In genomic region chr12:85568395-85569103, GRCh38 we compare ENCODE assay signal across 18 cellular contexts.
DNase-seq lines count a peak whose midpoint lies in the region; ATAC-seq lines count a peak whose summit lies in the region.
"Had no signal": no experiment of that assay in that cellular context is flagged by ENCODE, and none has a peak within 500 bp of the region (broad histone marks: within the 10 kb centered on the region; RNA-seq: fewer than 3 reads in every experiment).

No MANE protein-coding gene starts in this region.

- no peak overlapping the region for H3K27ac Mint-ChIP-seq in stimulated activated memory B cell treated with anti-CD40 and anti-IgM and Interleukin-4, amounts not matched to agents 10 μg/mL and 1 μg/mL and 100 μg/mL, for 72 hours
- H3K27ac Mint-ChIP-seq: activated naive CD4-positive, alpha-beta T cell treated with anti-CD3 and anti-CD28 coated beads, Interleukin-2, amount 50 U/mL, for 24 hours; activated T-cell treated with anti-CD3 and anti-CD28 coated beads, Interleukin-2, amount 50 U/mL, for 72 hours; B cell; GM23338 had no signal

- no peaks in the 10 kb centered on the region for H3K9me3 Mint-ChIP-seq in stimulated activated memory B cell treated with anti-CD40 and anti-IgM and Interleukin-4, amounts not matched to agents 10 μg/mL and 1 μg/mL and 100 μg/mL, for 72 hours
- H3K9me3 Mint-ChIP-seq: activated naive CD4-positive, alpha-beta T cell treated with anti-CD3 and anti-CD28 coated beads, Interleukin-2, amount 50 U/mL, for 24 hours; GM23338 had no signal

- H3K36me3 Mint-ChIP-seq in stimulated activated memory B cell treated with anti-CD40 and anti-IgM and Interleukin-4, amounts not matched to agents 10 μg/mL and 1 μg/mL and 100 μg/mL, for 72 hours = no peaks in the 10 kb centered on the region
- H3K36me3 Mint-ChIP-seq: activated naive CD4-positive, alpha-beta T cell treated with anti-CD3 and anti-CD28 coated beads, Interleukin-2, amount 50 U/mL, for 24 hours had no signal

- in situ Hi-C loops in SK-MEL-5 (cut with HindIII; ENCODE audit: low pct_unique_long_range_greater_than_20kb, low sequenced_read_pairs) = no loop called here

- peaks cover 6% of the 10 kb centered on the region for H3K4me1 Mint-ChIP-seq in stimulated activated memory B cell treated with anti-CD40 and anti-IgM and Interleukin-4, amounts not matched to agents 10 μg/mL and 1 μg/mL and 100 μg/mL, for 72 hours
- H3K4me1 Mint-ChIP-seq: activated naive CD4-positive, alpha-beta T cell treated with anti-CD3 and anti-CD28 coated beads, Interleukin-2, amount 50 U/mL, for 24 hours; B cell had no signal

- ATAC-seq in stimulated activated memory B cell treated with anti-CD40 and anti-IgM and Interleukin-4, amounts not matched to agents 10 μg/mL and 1 μg/mL and 100 μg/mL, for 72 hours = peak; percentile 47
- ATAC-seq in HG03571 (IDR thresholded peaks at IDR 0.05; ENCODE audit: unreplicated experiment) (no peak), GM18873 (IDR thresholded peaks at IDR 0.05; ENCODE audit: low FRiP score, unreplicated experiment) (no peak)
- ATAC-seq: activated T-cell treated with anti-CD3 and anti-CD28 coated beads, Interleukin-2, amount 50 U/mL, for 72 hours; GM23338 had no signal

- DNase-seq in NCI-H748 (lab: John Stamatoyannopoulos, UW; ENCODE audit: unreplicated experiment) = peak; percentile 43
- DNase-seq in NCI-H748 treated with DMSO at 0.1 percent for 48 hours (lab: John Stamatoyannopoulos, UW) = no peak
- peak; percentile 76 for DNase-seq in SK-MEL-5 (ENCODE audit: low read depth, low spot score)
- DNase-seq in kidney tubule cell (ENCODE audit: low spot score) = peak; percentile 1
- DNase-seq in SHP77 treated with DMSO at 0.1 percent for 48 hours (lab: John Stamatoyannopoulos, UW) = no peak
- DNase-seq: 8988T; activated T-cell treated with anti-CD3 and anti-CD28 coated beads, Interleukin-2, amount 50 U/mL, for 72 hours; COR-L47; hippocampal formation; Kasumi-1; stimulated activated naive CD4-positive, alpha-beta T cell treated with Interleukin-2 at 50 U/mL for 16 hours; trophoblast cell had no signal

- no peak overlapping the region for H3K4me3 Mint-ChIP-seq in stimulated activated memory B cell treated with anti-CD40 and anti-IgM and Interleukin-4, amounts not matched to agents 10 μg/mL and 1 μg/mL and 100 μg/mL, for 72 hours
- H3K4me3 Mint-ChIP-seq: activated naive CD4-positive, alpha-beta T cell treated with anti-CD3 and anti-CD28 coated beads, Interleukin-2, amount 50 U/mL, for 24 hours; activated T-cell treated with anti-CD3 and anti-CD28 coated beads, Interleukin-2, amount 50 U/mL, for 72 hours; B cell; GM23338 had no signal

- H3K27me3 Mint-ChIP-seq in stimulated activated memory B cell treated with anti-CD40 and anti-IgM and Interleukin-4, amounts not matched to agents 10 μg/mL and 1 μg/mL and 100 μg/mL, for 72 hours = no peaks in the 10 kb centered on the region
- H3K27me3 Mint-ChIP-seq: activated naive CD4-positive, alpha-beta T cell treated with anti-CD3 and anti-CD28 coated beads, Interleukin-2, amount 50 U/mL, for 24 hours; B cell had no signal

Comparison
In these comparisons a context has a peak if more than half of its experiments do, and no peak if none do; other contexts are left out.
1. DNase-seq: peak in NCI-H748 (single experiment), SK-MEL-5 (single experiment) and kidney tubule cell (single experiment); none in NCI-H748 treated with DMSO at 0.1 percent for 48 hours (single experiment) and SHP77 treated with DMSO at 0.1 percent for 48 hours (single experiment).